In genomic region chr1:67372136-67372535, GRCh38 we compare ENCODE assay signal across 21 cellular contexts. TPM values are rescaled to one million over a fixed set of nuclear protein-coding genes. Genes with fewer than 3 reads are reported as not detected.
DNase-seq lines count a peak whose midpoint lies in the region; ATAC-seq, FAIRE-seq and TF ChIP-seq lines count a peak whose summit lies in the region.
"Had no signal": no experiment of that assay in that cellular context is flagged by ENCODE, and none has a peak within 500 bp of the region (broad histone marks: within the 10 kb centered on the region; RNA-seq: fewer than 3 reads in every experiment).

No MANE protein-coding gene starts in this region.

- H3K9me3 ChIP-seq in PC-9 (ENCODE audit: insufficient read depth, low read depth) (no peaks in the 10 kb centered on the region), trophoblast cell (ENCODE audit: insufficient read depth, low read depth, low read length) (no peaks in the 10 kb centered on the region), HepG2 (ENCODE audit: low read length) (no peaks in the 10 kb centered on the region), tibial nerve (no peaks in the 10 kb centered on the region)
- H3K9me3 ChIP-seq: Caco-2, Peyer's patch had no signal

- no peak overlapping the region for H2BK5ac ChIP-seq in trophoblast cell (ENCODE audit: low read depth, low read length, poor library complexity)

- H4K91ac ChIP-seq in trophoblast cell (ENCODE audit: low read depth, low read length), result no peak overlapping the region

- H3K36me3 ChIP-seq in PC-9 (ENCODE audit: low read depth) (no peaks in the 10 kb centered on the region), trophoblast cell (ENCODE audit: control insufficient read depth in 1 of 2, insufficient read depth in 2 of 2, low read length in 2 of 2) (no peaks in the 10 kb centered on the region), HepG2 (replicated peaks in 1 of 2; ENCODE audit: control insufficient read depth in 1 of 2, insufficient read depth in 2 of 2, low read length in 2 of 2) (no peaks in the 10 kb centered on the region), tibial nerve (no peaks in the 10 kb centered on the region)
- H3K36me3 ChIP-seq: cardiac muscle cell, Peyer's patch had no signal

- H3K18ac ChIP-seq in trophoblast cell (ENCODE audit: low read length), result no peak overlapping the region

- peaks cover 13% of the 10 kb centered on the region; the same call in 1 of the 2 replicates for H3F3A ChIP-seq in PC-9 (ENCODE audit: insufficient read depth, low read depth)

- no peak overlapping the region for H3K4me3 ChIP-seq in PC-9
- no peak overlapping the region for H3K4me3 ChIP-seq in epithelial cell of esophagus (ENCODE audit: low read length)
- H3K4me3 ChIP-seq in trophoblast cell (ENCODE audit: low read depth, low read length), result no peak overlapping the region
- no peak overlapping the region for H3K4me3 ChIP-seq in HepG2 (replicated peaks in 1 of 3; ENCODE audit: insufficient read depth in 1 of 3, low read depth in 2 of 3, low read length in 3 of 3)
- H3K4me3 ChIP-seq in tibial nerve, result no peak overlapping the region
- H3K4me3 ChIP-seq: cardiac muscle cell, Peyer's patch had no signal

- POLR2A ChIA-PET in PC-9 (lab: Charles Lee; ENCODE audit: unreplicated experiment), result no interaction called here
- POLR2A ChIA-PET in HepG2 (lab: Yijun Ruan, JAX), result no interaction called here

- TF ChIP-seq POLR2A in HepG2 (IDR thresholded peaks at IDR 0.05; ENCODE audit: insufficient read depth in 1 of 2, low read depth in 2 of 2, low read length in 2 of 2), result no peak
- no peak for TF ChIP-seq POLR2A in tibial nerve (IDR thresholded peaks at IDR 0.05)

- H3K27ac ChIP-seq in PC-9 (no peak overlapping the region), trophoblast cell (ENCODE audit: low read depth, low read length) (no peak overlapping the region), HepG2 (ENCODE audit: extremely low read length, insufficient read depth, low read length) (no peak overlapping the region), tibial nerve (no peak overlapping the region)
- H3K27ac ChIP-seq: cardiac muscle cell, Peyer's patch had no signal

- H3K23ac ChIP-seq in trophoblast cell (ENCODE audit: low read length), result no peak overlapping the region

- H4K12ac ChIP-seq in trophoblast cell (ENCODE audit: low read depth, low read length), result no peak overlapping the region

- no peak for TF ChIP-seq RAD21 in HepG2 (CRISPR knock-in tag; IDR thresholded peaks at IDR 0.05)

- BruUV-seq in PC-9 (replicated peaks; lab: Mats Ljungman, UMichigan) (no TSS peak), HepG2 (replicated peaks; lab: Mats Ljungman, UMichigan) (no TSS peak)

- no peak overlapping the region for H2BK120ac ChIP-seq in trophoblast cell (ENCODE audit: insufficient read depth, low read length, poor library complexity)

- intact Hi-C loops in PC-9 (cut with micrococcal nuclease; ENCODE audit: unreplicated experiment), result loop anchor here (10.0 kb wide), 1 partner anchor 373 kb away; no protein-coding TSS in a partner anchor
- intact Hi-C loops in HepG2 (cut with micrococcal nuclease; ENCODE audit: unreplicated experiment), result no loop called here

- H3K9ac ChIP-seq in trophoblast cell (ENCODE audit: low read length), result no peak overlapping the region
- H3K9ac ChIP-seq in HepG2 (ENCODE audit: insufficient read depth, low read depth, low read length), result no peak overlapping the region

- no peaks in the 10 kb centered on the region for H3K9me2 ChIP-seq in PC-9 (ENCODE audit: insufficient read depth)

- DNase-seq in EH (ENCODE audit: low read depth) (peak; percentile 45), PC-9 (no peak), epithelial cell of esophagus (ENCODE audit: low read depth) (peak; percentile 40), trophoblast cell (peak; percentile 84 to 97), HepG2 (ENCODE audit: low spot score) (no peak), tibial nerve (ENCODE audit: low spot score in 2 of 2) (no peak), islet precursor cell (no peak)
- DNase-seq: activated CD4-positive, alpha-beta T cell treated with anti-CD3 and anti-CD28 coated beads, Interleukin-2, amount 10 ng/mL, durations not matched to agents 7 days and 5 days; activated T-cell treated with anti-CD3 and anti-CD28 coated beads for 4 hours; Caco-2; effector CD8-positive, alpha-beta T cell; GF-D8; GOT3; NCI-H2081; NCI-H748 treated with DMSO at 0.1 percent for 48 hours; occipital lobe; Peyer's patch; stimulated activated CD4-positive, alpha-beta T cell treated with anti-CD3 and anti-CD28 coated beads, Interleukin-1b, Interleukin-23, amount 100 ng/mL, for 48 hours had no signal

- H3K4me2 ChIP-seq in PC-9 (peak overlapping the region; percentile 23; the same call in 1 of the 2 replicates), trophoblast cell (ENCODE audit: low read length) (no peak overlapping the region), HepG2 (ENCODE audit: low read depth, low read length) (no peak overlapping the region)

- no peak overlapping the region for H2BK12ac ChIP-seq in trophoblast cell (ENCODE audit: low read length)

- no peaks in the 10 kb centered on the region for H3K79me2 ChIP-seq in PC-9 (ENCODE audit: low read depth)
- H3K79me2 ChIP-seq in trophoblast cell (ENCODE audit: control insufficient read depth, insufficient read depth, low read length, poor library complexity), result no peaks in the 10 kb centered on the region
- no peaks in the 10 kb centered on the region for H3K79me2 ChIP-seq in HepG2 (ENCODE audit: insufficient read depth, low read length)

- no peak overlapping the region for H2AK5ac ChIP-seq in trophoblast cell (ENCODE audit: low read length)

- H3K79me1 ChIP-seq in trophoblast cell (ENCODE audit: low read length), result no peaks in the 10 kb centered on the region

- H3K14ac ChIP-seq in trophoblast cell (ENCODE audit: low read length), result no peak overlapping the region

- H2AFZ ChIP-seq in PC-9 (no peak overlapping the region), trophoblast cell (ENCODE audit: insufficient read depth, low read length, poor library complexity) (no peak overlapping the region), HepG2 (ENCODE audit: low read length) (no peak overlapping the region)

- H3K4me1 ChIP-seq in PC-9 (replicated peaks; ENCODE audit: insufficient read depth), result peaks cover 29% of the 10 kb centered on the region
- peaks cover 5 to 11% of the 10 kb centered on the region in 2 experiments for H3K4me1 ChIP-seq in trophoblast cell (ENCODE audit: control insufficient read depth in 1 of 2, insufficient read depth in 2 of 2, low read length in 2 of 2)
- H3K4me1 ChIP-seq in HepG2 (ENCODE audit: insufficient read depth, low read length), result peaks cover 13% of the 10 kb centered on the region
- H3K4me1 ChIP-seq in tibial nerve, result peaks cover 0 to 3% (median 0%) of the 10 kb centered on the region in 4 donors
- H3K4me1 ChIP-seq: Peyer's patch had no signal

- no CpG with 5 or more reads among the region's 3 CpGs for WGBS in trophoblast cell (ENCODE audit: extremely low coverage, insufficient coverage, insufficient read length)
- WGBS in HepG2 (ENCODE audit: low lambda C conversion rate), result 29% methylated on average over 3 of the region's 3 CpGs
- WGBS in tibial nerve, 2 donors, result 50 to 54% methylated on average over 3 of the region's 3 CpGs

- CTCF ChIA-PET in PC-9 (lab: Charles Lee) (no interaction called here), HepG2 (lab: Yijun Ruan, JAX; ENCODE audit: low intra/inter-chr PET ratio, low total read pairs) (no interaction called here)

- FAIRE-seq in HepG2 (lab: Jason Lieb, UNC), result no peak
- FAIRE-seq: TTC549 had no signal

- H3K27me3 ChIP-seq in PC-9 (ENCODE audit: insufficient read depth, low read depth), result no peaks in the 10 kb centered on the region
- H3K27me3 ChIP-seq in trophoblast cell (ENCODE audit: insufficient read depth, low read length), result no peaks in the 10 kb centered on the region
- H3K27me3 ChIP-seq in HepG2 (ENCODE audit: control insufficient read depth in 1 of 2, insufficient read depth in 2 of 2, low read length in 2 of 2), result no peaks in the 10 kb centered on the region
- H3K27me3 ChIP-seq in tibial nerve, result no peaks in the 10 kb centered on the region
- H3K27me3 ChIP-seq: Peyer's patch had no signal

- H3K4ac ChIP-seq in trophoblast cell (ENCODE audit: low read depth, low read length), result no peak overlapping the region

- in situ Hi-C loops in HepG2 (cut with HindIII; ENCODE audit: extremely low pct_ligation_motif_present, low pct_unique_long_range_greater_than_20kb), result no loop called here

- TF ChIP-seq EP300 in HepG2 (IDR thresholded peaks at IDR 0.05; ENCODE audit: low read depth in 2 of 2, low read length in 2 of 2) (no peak), HepG2 (CRISPR knock-in tag; IDR thresholded peaks at IDR 0.05; ENCODE audit: borderline replicate concordance) (no peak), tibial nerve (IDR thresholded peaks at IDR 0.05) (no peak)

- no peak overlapping the region for H4K8ac ChIP-seq in trophoblast cell (ENCODE audit: low read depth, low read length)

- ATAC-seq in HepG2 (no peak), HG03045 (IDR thresholded peaks at IDR 0.05; ENCODE audit: unreplicated experiment) (no peak)

- H4K20me1 ChIP-seq in PC-9 (ENCODE audit: insufficient read depth) (no peaks in the 10 kb centered on the region), HepG2 (ENCODE audit: insufficient read depth, low read length) (no peaks in the 10 kb centered on the region)

- no peak for TF ChIP-seq CTCF in PC-9 (conservative IDR thresholded peaks at IDR 0.05)
- TF ChIP-seq CTCF in epithelial cell of esophagus (IDR thresholded peaks at IDR 0.05; ENCODE audit: insufficient read depth, low read depth, low read length, missing control alignments), result no peak
- no peak for TF ChIP-seq CTCF in HepG2 (CRISPR knock-in tag; IDR thresholded peaks at IDR 0.05)
- TF ChIP-seq CTCF in tibial nerve (IDR thresholded peaks at IDR 0.05), result no peak

RNA-seq across cellular contexts. Expression of gene SERBP1, which starts 58.1 kb away (rescaled TPM):
- total RNA-seq in PC-9 (2021), result 312 and 339 TPM in 2 replicates
- polyA plus RNA-seq in trophoblast cell (2013), result 248 and 260 TPM in 2 replicates
- 281 and 464 TPM in 2 replicates for total RNA-seq in HepG2 (2016; rRNA removed; fragmentation: Illumina TruSeq; extraction: Trizol)
- total RNA-seq in HepG2 (2016; cell fraction: cytosol; rRNA removed; fragmentation: Illumina TruSeq; extraction: Trizol; ENCODE audit: low read depth), result 42.0 and 47.1 TPM in 2 replicates
- 285 and 448 TPM in 2 replicates for total RNA-seq in HepG2 (2016; cell fraction: insoluble cytoplasmic fraction; rRNA removed; fragmentation: Illumina TruSeq; extraction: Trizol)
- 101 and 110 TPM in 2 replicates for total RNA-seq in HepG2 (2016; cell fraction: membrane; rRNA removed; fragmentation: Illumina TruSeq; extraction: Trizol)
- 159 and 166 TPM in 2 replicates for total RNA-seq in HepG2 (2016; cell fraction: nucleus; rRNA removed; fragmentation: Illumina TruSeq; extraction: Trizol)
- polyA plus RNA-seq in HepG2 (2011; rRNA removed), result 129 and 175 TPM in 2 replicates
- polyA plus RNA-seq in HepG2 (2011; cell fraction: cytosol; rRNA removed), result 135 and 152 TPM in 2 replicates
- polyA plus RNA-seq in HepG2 (2011; cell fraction: nucleus; rRNA removed), result 36.3 and 45.4 TPM in 2 replicates
- 205 and 282 TPM in 2 replicates for polyA plus RNA-seq in HepG2 (2012)
- polyA plus RNA-seq in HepG2 (2016; cell fraction: cytosol; fragmentation: Illumina TruSeq; extraction: Trizol; ENCODE audit: low read depth), result 49.9 and 50.6 TPM in 2 replicates
- polyA plus RNA-seq in HepG2 (2016; cell fraction: insoluble cytoplasmic fraction; fragmentation: Illumina TruSeq; extraction: Trizol; ENCODE audit: low read depth), result 619 and 673 TPM in 2 replicates
- polyA plus RNA-seq in HepG2 (2016; cell fraction: membrane; fragmentation: Illumina TruSeq; extraction: Trizol; ENCODE audit: low read depth), result 96.8 and 107 TPM in 2 replicates
- 230 and 231 TPM in 2 replicates for polyA plus RNA-seq in HepG2 (2016; cell fraction: nucleus; fragmentation: Illumina TruSeq; extraction: Trizol; ENCODE audit: insufficient read depth, low read depth)
- 87.0 and 114 TPM in 2 replicates for polyA minus RNA-seq in HepG2 (2011; rRNA and poly(A)+ RNA removed; ENCODE audit: low replicate concordance)
- polyA minus RNA-seq in HepG2 (2011; cell fraction: cytosol; rRNA and poly(A)+ RNA removed), result 138 and 157 TPM in 2 replicates
- 137 and 140 TPM in 2 replicates for polyA minus RNA-seq in HepG2 (2011; cell fraction: nucleus; rRNA and poly(A)+ RNA removed)
- 100 to 1,000 TPM; 173 to 241 (median 223) TPM for total RNA-seq in tibial nerve

Comparison
In these comparisons a context has a peak if more than half of its experiments do, and no peak if none do; other contexts are left out.
1. DNase-seq: peak in EH (single experiment), epithelial cell of esophagus (single experiment) and trophoblast cell (2 of 2); none in PC-9 (0 of 2), HepG2 (single experiment), tibial nerve (0 of 2) and islet precursor cell (single experiment).